ENCODE assay signal across 8 cellular contexts in the genomic region with DNA sequence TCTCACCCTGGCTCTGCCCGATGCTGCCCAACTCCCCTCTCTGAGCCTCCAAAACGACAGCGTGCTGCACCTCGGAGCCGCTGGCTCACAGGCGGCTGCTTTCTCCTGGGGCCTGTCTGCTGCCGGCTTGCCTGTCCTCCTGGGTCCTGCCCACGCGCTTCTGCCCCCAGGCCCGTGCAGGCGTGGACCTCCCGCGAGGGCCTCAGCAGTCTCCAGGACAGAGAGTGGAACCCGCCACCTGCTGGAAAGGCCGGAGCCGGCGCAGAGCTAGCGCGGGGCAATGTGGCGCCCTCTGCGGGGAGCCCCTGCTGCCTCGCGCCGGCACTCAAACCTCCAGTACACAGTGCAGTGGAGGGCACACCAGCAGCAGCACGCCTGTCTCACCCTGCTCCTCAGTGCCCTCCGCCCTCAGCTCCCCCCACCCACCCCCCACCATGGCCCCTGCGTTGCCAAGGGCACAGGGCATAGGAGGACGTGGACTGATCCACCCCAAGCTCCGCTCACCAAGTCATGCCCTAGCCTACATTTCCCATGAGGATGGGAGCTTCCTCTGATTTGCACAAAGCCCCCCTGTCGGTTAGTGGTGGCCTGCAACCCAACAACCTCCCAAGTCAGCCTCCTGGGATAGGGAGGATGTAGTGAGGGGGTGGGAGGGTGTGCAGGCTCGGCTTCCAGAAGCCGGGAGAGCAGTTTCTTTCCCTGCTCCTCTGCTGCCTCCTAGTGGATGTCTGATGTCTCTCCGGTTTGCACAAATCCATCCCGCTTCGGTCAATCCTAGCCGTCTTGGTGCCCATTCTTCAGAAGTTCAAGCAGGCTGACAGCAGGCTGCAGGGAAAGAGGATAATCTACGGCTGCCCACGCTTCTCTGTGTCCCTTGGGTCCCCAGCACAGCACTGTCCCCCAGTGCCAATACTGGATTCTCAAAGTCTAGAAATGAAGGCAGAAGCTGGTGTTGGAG. TPM values are rescaled to one million over a fixed set of nuclear protein-coding genes. Genes with fewer than 3 reads are reported as not detected.
A peak's percentile ranks its signal among the peaks of the same experiment; 100 is the strongest.
DNase-seq lines count a peak whose midpoint lies in the region; ATAC-seq and TF ChIP-seq lines count a peak whose summit lies in the region.

No MANE protein-coding gene starts in this region.

- H3K27me3 ChIP-seq in left lung: peaks cover 0 to 33% of the 10 kb centered on the region in 2 donors

- no peaks in the 10 kb centered on the region for H3K36me3 ChIP-seq in left lung

- no peaks in the 10 kb centered on the region for H3K9me3 ChIP-seq in left lung

- peaks cover 6 to 23% of the 10 kb centered on the region in 2 donors for H3K4me1 ChIP-seq in left lung

- peak; percentile 46 to 76 for TF ChIP-seq CTCF in left lung (IDR thresholded peaks at IDR 0.05)

- peak; percentile 94 for ATAC-seq in left lung
- no peak for ATAC-seq in GM19351 (IDR thresholded peaks at IDR 0.05; ENCODE audit: unreplicated experiment)

- H3K4me3 ChIP-seq in left lung: peak overlapping the region in 1 of 2 donors; percentile 20

- DNase-seq in DMS53 (lab: John Stamatoyannopoulos, UW) (peak; percentile 96), HK-2 (ENCODE audit: unreplicated experiment) (peak; percentile 81), NCI-H748 (lab: John Stamatoyannopoulos, UW; ENCODE audit: unreplicated experiment) (peak; percentile 85), dermis blood vessel endothelial cell (peak; percentile 92), left lung (peak; percentile 75 to 92)
- DNase-seq in activated CD4-positive, alpha-beta T cell treated with anti-CD3 and anti-CD28 coated beads, Interleukin-2, amount 50 U/mL, for 48 hours: peak; percentile 73 to 75
- peak; percentile 74 for DNase-seq in stimulated activated CD4-positive, alpha-beta T cell treated with anti-CD3 and anti-CD28 coated beads, Interleukin-4, amount 100 ng/mL, for 1 hour

- no peak overlapping the region for H3K27ac ChIP-seq in left lung

- intact Hi-C loops in left lung (cut with DNase I): loop anchor here in 1 of 2 donors (5.0 to 10.0 kb wide), 2 partner anchors 297 to 725 kb away; no protein-coding TSS in a partner anchor

RNA-seq across cellular contexts. Expression of gene KRT8, which starts 25.2 kb away (rescaled TPM):
- total RNA-seq in dermis blood vessel endothelial cell: 9.5 and 11.9 TPM in 2 replicates
- total RNA-seq in left lung: 1,000 to 10,000 TPM in 1 of 2 donors, 100 to 1,000 TPM in 1; 583 to 1,126 TPM

RNA-seq across cellular contexts. Expression of gene KRT78, which starts 30.9 kb away (rescaled TPM):
- total RNA-seq in dermis blood vessel endothelial cell (not detected in 2 replicates), left lung (not detected)

RNA-seq across cellular contexts. Expression of gene KRT79, which starts 45.6 kb away (rescaled TPM):
- total RNA-seq in dermis blood vessel endothelial cell: not detected in 2 replicates
- under 1 TPM; 0.32 to 0.58 TPM for total RNA-seq in left lung

Comparison
In these comparisons a context has a peak if more than half of its experiments do, and no peak if none do; other contexts are left out.
1. RNA of gene KRT8, which starts 25.2 kb away (total RNA-seq): 583 to 1,126 TPM in left lung; 9.5 to 11.9 TPM in dermis blood vessel endothelial cell; every median in the first group is over 10 times any median in the second.
2. Peak in every context shown above with its lines, with median percentiles within 50 percentile points of each other: DNase-seq.